In the genomic region with DNA sequence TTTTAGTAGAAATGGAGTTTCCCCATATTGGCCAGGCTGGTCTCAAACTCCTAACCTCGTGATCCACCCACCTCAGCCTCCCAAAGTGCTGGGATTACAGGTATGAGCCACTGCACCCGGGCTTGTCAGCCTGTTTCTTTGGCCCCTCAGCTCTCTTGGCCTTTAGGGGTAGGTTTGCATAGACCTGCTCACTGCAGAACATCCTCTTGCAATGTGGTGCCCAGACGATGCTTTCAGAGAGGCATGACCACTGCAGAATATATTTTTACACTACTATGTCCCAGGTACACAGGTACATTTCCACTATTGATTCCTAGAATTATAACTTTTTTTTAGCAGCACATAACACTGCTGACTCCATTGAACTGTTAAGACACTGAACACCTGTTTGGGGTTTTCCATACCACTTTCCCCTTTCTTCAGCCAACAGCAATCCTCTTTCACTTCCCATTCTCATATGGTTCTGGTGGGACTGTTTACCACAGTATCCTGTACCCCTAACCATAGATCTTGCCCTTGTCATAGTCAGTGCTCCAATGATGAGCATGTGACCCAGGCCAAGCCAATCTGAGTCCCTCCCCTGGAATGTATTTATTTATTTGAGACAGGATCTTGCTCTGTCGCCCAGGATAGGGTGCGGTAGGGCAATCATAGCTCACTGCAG, we compare ENCODE assay signal across 11 cellular contexts. TPM values are rescaled to one million over a fixed set of nuclear protein-coding genes. Genes with fewer than 3 reads are reported as not detected.
A peak's percentile ranks its signal among the peaks of the same experiment; 100 is the strongest.
DNase-seq lines count a peak whose midpoint lies in the region; ATAC-seq and TF ChIP-seq lines count a peak whose summit lies in the region.
"Had no signal": no experiment of that assay in that cellular context is flagged by ENCODE, and none has a peak within 500 bp of the region (broad histone marks: within the 10 kb centered on the region; RNA-seq: fewer than 3 reads in every experiment).

No MANE protein-coding gene starts in this region.

- no peak overlapping the region for H2AFZ ChIP-seq in mammary epithelial cell (ENCODE audit: low read depth, low read length)

- dilution Hi-C loops in mammary epithelial cell (cut with HindIII; ENCODE audit: low sequenced_read_pairs), result no loop called here

- no peak overlapping the region for H3K9ac ChIP-seq in mammary epithelial cell (ENCODE audit: insufficient read depth, low read length)

- H4K20me1 ChIP-seq in mammary epithelial cell (ENCODE audit: insufficient read depth, low read length), result no peaks in the 10 kb centered on the region

- CTCF ChIA-PET in mammary epithelial cell (lab: Charles Lee; ENCODE audit: low non-redundant PET), result no interaction called here

- H3K79me2 ChIP-seq in mammary epithelial cell (ENCODE audit: insufficient read depth, low read length), result no peaks in the 10 kb centered on the region

- TF ChIP-seq CTCF in NB4 (IDR thresholded peaks at IDR 0.05; ENCODE audit: low read depth, low read length) (no peak), mammary epithelial cell (conservative IDR thresholded peaks at IDR 0.05 in 1 of 2, IDR thresholded peaks at IDR 0.05 in 1 of 2; ENCODE audit: extremely low read depth in 1 of 2, insufficient read depth in 1 of 2, low read depth in 1 of 2, low read length in 2 of 2) (no peak), left lung (IDR thresholded peaks at IDR 0.05) (no peak)

- in situ Hi-C loops in mammary epithelial cell (cut with MboI; ENCODE audit: low sequenced_read_pairs in 2 of 2), result no loop called here

- H3K9me3 ChIP-seq in mammary epithelial cell (replicated peaks; ENCODE audit: insufficient read depth, low read length) (no peaks in the 10 kb centered on the region), left lung (no peaks in the 10 kb centered on the region)
- H3K9me3 ChIP-seq: SJCRH30 had no signal

- BruUV-seq in mammary epithelial cell (replicated peaks; lab: Mats Ljungman, UMichigan), result no TSS peak

- H3K36me3 ChIP-seq in mammary epithelial cell (ENCODE audit: insufficient read depth, low read length), result no peaks in the 10 kb centered on the region
- peaks cover 0 to 29% of the 10 kb centered on the region in 2 donors for H3K36me3 ChIP-seq in left lung
- H3K36me3 ChIP-seq: SJCRH30 had no signal

- no peak overlapping the region for H3K4me3 ChIP-seq in NB4 (ENCODE audit: low read depth, low read length)
- no peak overlapping the region for H3K4me3 ChIP-seq in mammary epithelial cell (replicated peaks in 1 of 3; ENCODE audit: insufficient read depth in 1 of 3, low read depth in 2 of 3, low read length in 3 of 3)
- H3K4me3 ChIP-seq in left lung, result no peak overlapping the region
- H3K4me3 ChIP-seq: SJCRH30 had no signal

- peak; percentile 6 for DNase-seq in CD1c-positive myeloid dendritic cell (ENCODE audit: extremely low spot score)
- DNase-seq in NB4 (ENCODE audit: low read depth), result peak; percentile 38
- no peak for DNase-seq in mammary epithelial cell
- no peak for DNase-seq in NCI-H128 (lab: John Stamatoyannopoulos, UW; ENCODE audit: unreplicated experiment)
- DNase-seq in activated naive CD4-positive, alpha-beta T cell (lab: John Stamatoyannopoulos, UW), result no peak
- DNase-seq in left lung, result no peak
- DNase-seq: head of caudate nucleus, NCI-H1105, SJCRH30 had no signal

- ATAC-seq in GM19328 (IDR thresholded peaks at IDR 0.05; ENCODE audit: unreplicated experiment) (peak; percentile 61), HG02943 (IDR thresholded peaks at IDR 0.05; ENCODE audit: low read depth, unreplicated experiment) (peak; percentile 61), left lung (no peak)

- no peak overlapping the region for H3K4me2 ChIP-seq in mammary epithelial cell (ENCODE audit: insufficient read depth, low read depth, low read length)

- H3K27ac ChIP-seq in mammary epithelial cell (ENCODE audit: insufficient read depth, low read depth, low read length), result no peak overlapping the region
- H3K27ac ChIP-seq in left lung, result no peak overlapping the region
- H3K27ac ChIP-seq: SJCRH30 had no signal

- H3K4me1 ChIP-seq in mammary epithelial cell (ENCODE audit: insufficient read depth, low read length), result no peaks in the 10 kb centered on the region
- H3K4me1 ChIP-seq in left lung, result no peaks in the 10 kb centered on the region
- H3K4me1 ChIP-seq: SJCRH30 had no signal

- intact Hi-C loops in mammary epithelial cell (cut with micrococcal nuclease), result no loop called here
- intact Hi-C loops in left lung (cut with DNase I), result no loop called here

- WGBS in mammary epithelial cell (ENCODE audit: low coverage, missing lambda C conversion rate), result 93% methylated on average over 5 of the region's 5 CpGs

- TF ChIP-seq POLR2A in NB4 (IDR thresholded peaks at IDR 0.05; ENCODE audit: extremely low read depth, insufficient read length), result no peak

- no peaks in the 10 kb centered on the region for H3K27me3 ChIP-seq in mammary epithelial cell (ENCODE audit: insufficient read depth, low read length)
- no peaks in the 10 kb centered on the region for H3K27me3 ChIP-seq in left lung
- H3K27me3 ChIP-seq: SJCRH30 had no signal

RNA-seq across cellular contexts. Expression of gene CCDC32, which starts 21.1 kb away (rescaled TPM):
- total RNA-seq in mammary epithelial cell (10 to 100 TPM; 17.3 to 25.8 TPM), left lung (10 to 100 TPM; 19.4 to 29.5 TPM)
- polyA plus RNA-seq in mammary epithelial cell, result 13.2 TPM
- 4.3 TPM for polyA minus RNA-seq in mammary epithelial cell

RNA-seq across cellular contexts. Expression of gene RPUSD2, which starts 25.3 kb away (rescaled TPM):
- total RNA-seq in mammary epithelial cell (10 to 100 TPM; 13.8 to 14.3 TPM), left lung (1 to 10 TPM; 5.8 to 6.6 TPM)
- 12.2 TPM for polyA plus RNA-seq in mammary epithelial cell
- polyA minus RNA-seq in mammary epithelial cell, result 17.9 TPM

RNA-seq across cellular contexts. Expression of gene KNL1, which starts 50.3 kb away (rescaled TPM):
- total RNA-seq in mammary epithelial cell, result 10 to 100 TPM in 1 of 2 donors, 1 to 10 TPM in 1; 1.8 to 21.3 TPM
- 7.6 TPM for polyA plus RNA-seq in mammary epithelial cell
- polyA minus RNA-seq in mammary epithelial cell, result 16.9 TPM
- 1 to 10 TPM; 2.7 to 5.9 TPM for total RNA-seq in left lung

Comparison
In these comparisons a context has a peak if more than half of its experiments do, and no peak if none do; other contexts are left out.
1. DNase-seq: peak in CD1c-positive myeloid dendritic cell (single experiment) and NB4 (single experiment); none in mammary epithelial cell (single experiment), NCI-H128 (single experiment), activated naive CD4-positive, alpha-beta T cell (0 of 4) and left lung (0 of 2).